ENCODE assay signal across 26 cellular contexts in the genomic region with DNA sequence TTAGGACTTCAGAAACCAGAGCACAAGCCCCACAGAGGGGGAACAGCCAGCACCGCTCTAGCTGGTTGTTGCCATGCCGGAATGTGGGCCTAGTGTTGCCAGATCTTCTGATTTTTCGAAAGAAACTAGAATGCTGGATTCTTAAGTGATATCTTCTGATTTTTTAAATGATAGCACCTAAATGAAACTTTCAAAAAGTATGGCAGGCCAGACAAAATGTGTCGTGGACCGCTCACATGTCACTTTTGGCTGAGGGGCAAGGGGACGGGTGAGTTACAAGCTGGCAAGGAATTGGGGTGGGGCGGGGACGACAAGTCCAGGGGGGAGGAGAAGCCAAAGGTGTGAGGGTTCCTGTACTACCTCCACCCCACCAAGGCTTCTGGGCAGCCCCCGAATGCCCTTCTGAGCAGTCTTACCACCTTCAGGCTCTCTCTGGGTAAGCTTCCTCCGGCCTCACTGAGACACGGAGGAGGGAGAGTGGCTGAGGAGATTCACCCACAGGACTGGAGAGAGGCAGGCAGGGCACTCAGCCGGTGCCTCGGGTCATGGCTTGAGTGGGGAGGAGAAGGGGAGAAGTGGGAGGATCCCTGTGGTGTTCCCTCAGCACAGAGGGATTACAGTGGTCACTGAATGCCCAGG. TPM values are rescaled to one million over a fixed set of nuclear protein-coding genes. Genes with fewer than 3 reads are reported as not detected.
DNase-seq lines count a peak whose midpoint lies in the region; TF ChIP-seq lines count a peak whose summit lies in the region.
"Had no signal": no experiment of that assay in that cellular context is flagged by ENCODE, and none has a peak within 500 bp of the region (broad histone marks: within the 10 kb centered on the region; RNA-seq: fewer than 3 reads in every experiment).

No MANE protein-coding gene starts in this region.

- intact Hi-C loops in activated naive CD4-positive, alpha-beta T cell treated with anti-CD3 and anti-CD28 coated beads for 36 hours (cut with micrococcal nuclease), result no loop called here

- H3K27ac Mint-ChIP-seq in activated naive CD4-positive, alpha-beta T cell treated with anti-CD3 and anti-CD28 coated beads for 36 hours, result peak overlapping the region; percentile 56
- peak overlapping the region; percentile 85 for H3K27ac Mint-ChIP-seq in nephron progenitor cell
- H3K27ac Mint-ChIP-seq: dendritic cell treated with granulocyte-macrophage colony-stimulating factor and Interleukin-4, amounts not matched to agents 40 ng/mL and 50 ng/mL, for 4 days; stimulated activated memory B cell treated with anti-CD40 and anti-IgM and Interleukin-4, amounts not matched to agents 10 μg/mL and 1 μg/mL and 100 μg/mL, for 72 hours; T-helper 1 cell treated with Interleukin-12 subunit alpha and Interleukin-12 subunit beta and Interleukin-4 antibody, amounts not matched to agents 30 μg/mL and 1 μg/mL, for 36 hours had no signal

- CTCF ChIA-PET in activated naive CD4-positive, alpha-beta T cell treated with anti-CD3 and anti-CD28 coated beads for 36 hours (lab: Charles Lee), result interaction anchor here (0.6 kb wide), 1 partner anchor 451 kb away, joined by 3 read pairs; no protein-coding TSS in a partner anchor
- CTCF ChIA-PET in RWPE1 (lab: Yijun Ruan, JAX), result interaction anchor here (0.6 kb wide), 1 partner anchor 10 kb away, joined by 3 read pairs; no protein-coding TSS in a partner anchor

- peaks cover 2% of the 10 kb centered on the region for H3K36me3 Mint-ChIP-seq in activated naive CD4-positive, alpha-beta T cell treated with anti-CD3 and anti-CD28 coated beads for 36 hours (ENCODE audit: low read depth)
- H3K36me3 Mint-ChIP-seq in nephron progenitor cell (ENCODE audit: low read depth), result peaks cover 9% of the 10 kb centered on the region

- TF ChIP-seq CTCF in RWPE1 (conservative IDR thresholded peaks at IDR 0.05; ENCODE audit: low read depth) (no peak), nephron progenitor cell (IDR thresholded peaks at IDR 0.05) (no peak)

- DNase-seq in activated naive CD4-positive, alpha-beta T cell treated with anti-CD3 and anti-CD28 coated beads for 36 hours, result no peak
- no peak for DNase-seq in activated naive CD4-positive, alpha-beta T cell (lab: John Stamatoyannopoulos, UW)
- DNase-seq in RWPE1 (ENCODE audit: low spot score) (no peak), nephron progenitor cell (no peak), T1000 (lab: John Stamatoyannopoulos, UW) (no peak), NCI-H446 treated with DMSO at 0.1 percent for 48 hours (lab: John Stamatoyannopoulos, UW) (no peak), NCI-H2227 treated with DMSO at 0.1 percent for 48 hours (lab: John Stamatoyannopoulos, UW) (no peak)
- DNase-seq: activated CD4-positive, CD25-positive, alpha-beta regulatory T cell treated with anti-CD3 and anti-CD28 coated beads, Interleukin-2, amount 50 U/mL, for 72 hours; activated CD8-positive, alpha-beta memory T cell treated with anti-CD3 and anti-CD28 coated beads for 24 hours; activated gamma-delta T cell; central memory CD4-positive, alpha-beta T cell; foreskin keratinocyte; heart left ventricle; islet precursor cell; left ventricle myocardium inferior; MG63; NCI-H2029; NCI-H526 treated with DMSO at 0.1 percent for 48 hours; nucleus accumbens; PC-3; Right ventricle myocardium superior; stimulated activated CD4-positive, alpha-beta T cell treated with anti-CD3 and anti-CD28 coated beads, Interleukin-15, amount 100 ng/mL, for 24 hours had no signal

- H3K27me3 Mint-ChIP-seq in activated naive CD4-positive, alpha-beta T cell treated with anti-CD3 and anti-CD28 coated beads for 36 hours (ENCODE audit: low read depth), result no peaks in the 10 kb centered on the region
- peaks cover 3% of the 10 kb centered on the region for H3K27me3 Mint-ChIP-seq in nephron progenitor cell (ENCODE audit: low read depth, poor library complexity)
- H3K27me3 Mint-ChIP-seq: dendritic cell treated with granulocyte-macrophage colony-stimulating factor and Interleukin-4, amounts not matched to agents 40 ng/mL and 50 ng/mL, for 4 days; stimulated activated memory B cell treated with anti-CD40 and anti-IgM and Interleukin-4, amounts not matched to agents 10 μg/mL and 1 μg/mL and 100 μg/mL, for 72 hours had no signal

- peaks cover 11% of the 10 kb centered on the region for H3K4me1 Mint-ChIP-seq in activated naive CD4-positive, alpha-beta T cell treated with anti-CD3 and anti-CD28 coated beads for 36 hours (ENCODE audit: low read depth)
- peaks cover 17% of the 10 kb centered on the region for H3K4me1 Mint-ChIP-seq in nephron progenitor cell

- peak overlapping the region; percentile 59 for H3K27ac ChIP-seq in RWPE1
- H3K27ac ChIP-seq: foreskin keratinocyte, heart left ventricle, KMS-11, left ventricle myocardium inferior had no signal

- H3K9me3 Mint-ChIP-seq in activated naive CD4-positive, alpha-beta T cell treated with anti-CD3 and anti-CD28 coated beads for 36 hours, result no peaks in the 10 kb centered on the region
- no peaks in the 10 kb centered on the region for H3K9me3 Mint-ChIP-seq in nephron progenitor cell
- H3K9me3 Mint-ChIP-seq: dendritic cell treated with granulocyte-macrophage colony-stimulating factor and Interleukin-4, amounts not matched to agents 40 ng/mL and 50 ng/mL, for 4 days; stimulated activated memory B cell treated with anti-CD40 and anti-IgM and Interleukin-4, amounts not matched to agents 10 μg/mL and 1 μg/mL and 100 μg/mL, for 72 hours; T-helper 1 cell treated with Interleukin-12 subunit alpha and Interleukin-12 subunit beta and Interleukin-4 antibody, amounts not matched to agents 30 μg/mL and 1 μg/mL, for 36 hours had no signal

- POLR2A ChIA-PET in RWPE1 (lab: Yijun Ruan, JAX; ENCODE audit: low non-redundant PET), result no interaction called here

- no peak overlapping the region for H3K4me3 Mint-ChIP-seq in activated naive CD4-positive, alpha-beta T cell treated with anti-CD3 and anti-CD28 coated beads for 36 hours
- no peak overlapping the region for H3K4me3 Mint-ChIP-seq in nephron progenitor cell
- H3K4me3 Mint-ChIP-seq: dendritic cell treated with granulocyte-macrophage colony-stimulating factor and Interleukin-4, amounts not matched to agents 40 ng/mL and 50 ng/mL, for 4 days; stimulated activated memory B cell treated with anti-CD40 and anti-IgM and Interleukin-4, amounts not matched to agents 10 μg/mL and 1 μg/mL and 100 μg/mL, for 72 hours; T-helper 1 cell treated with Interleukin-12 subunit alpha and Interleukin-12 subunit beta and Interleukin-4 antibody, amounts not matched to agents 30 μg/mL and 1 μg/mL, for 36 hours had no signal

RNA-seq across cellular contexts. Expression of a gene that starts 10.3 kb away (rescaled TPM):
- total RNA-seq in activated naive CD4-positive, alpha-beta T cell treated with anti-CD3 and anti-CD28 coated beads for 36 hours, result 10 to 100 TPM in 1 of 2 experiments, 1 to 10 TPM in 1; 9.9 to 13.6 TPM

RNA-seq across cellular contexts. Expression of a gene that starts 18.2 kb away (rescaled TPM):
- total RNA-seq in activated naive CD4-positive, alpha-beta T cell treated with anti-CD3 and anti-CD28 coated beads for 36 hours, result 100 to 1,000 TPM; 110 TPM

RNA-seq across cellular contexts. Expression of a gene that starts 55.9 kb away (rescaled TPM):
- total RNA-seq in activated naive CD4-positive, alpha-beta T cell treated with anti-CD3 and anti-CD28 coated beads for 36 hours, result 10 to 100 TPM; 87.4 to 87.8 TPM
